11 cellular contexts compared by ENCODE assay signal in genomic region chr6:20266851-20267608, GRCh38. TPM values are rescaled to one million over a fixed set of nuclear protein-coding genes. Genes with fewer than 3 reads are reported as not detected.
DNase-seq lines count a peak whose midpoint lies in the region; ATAC-seq and TF ChIP-seq lines count a peak whose summit lies in the region.
"Had no signal": no experiment of that assay in that cellular context is flagged by ENCODE, and none has a peak within 500 bp of the region (broad histone marks: within the 10 kb centered on the region; RNA-seq: fewer than 3 reads in every experiment).

No MANE protein-coding gene starts in this region.

- DNase-seq in stimulated activated CD4-positive, alpha-beta T cell treated with anti-CD3 and anti-CD28 coated beads, Interleukin-15, amount 100 ng/mL, for 24 hours = peak; percentile 36
- no peak for DNase-seq in stimulated activated CD4-positive, alpha-beta T cell treated with anti-CD3 and anti-CD28 coated beads, Interleukin-12 subunit alpha, Interleukin-12 subunit beta, amount 100 ng/mL, for 4 hours
- DNase-seq in RWPE2 (ENCODE audit: low spot score) = peak; percentile 68
- DNase-seq in type B pancreatic cell (ENCODE audit: extremely low spot score, unreplicated experiment) = no peak
- DNase-seq in SHP77 (lab: John Stamatoyannopoulos, UW) = no peak
- DNase-seq in NCI-H524 treated with DMSO at 0.1 percent for 48 hours (lab: John Stamatoyannopoulos, UW) = no peak
- DNase-seq in Caco-2 = no peak
- DNase-seq: C1 segment of cervical spinal cord; kidney glomerular epithelial cell; stimulated activated CD4-positive, alpha-beta T cell treated with anti-CD3 and anti-CD28 coated beads, Interleukin-4, amount 100 ng/mL, for 1 hour had no signal

- no TSS peak for BruUV-seq in Caco-2 (replicated peaks; lab: Mats Ljungman, UMichigan)

- H3K36me3 ChIP-seq in RWPE2 (ENCODE audit: low read depth) (no peaks in the 10 kb centered on the region), Caco-2 (ENCODE audit: control insufficient read depth, insufficient read depth, low read length) (no peaks in the 10 kb centered on the region)

- POLR2A ChIA-PET in Caco-2 (lab: Charles Lee) = no interaction called here

- H3K27ac ChIP-seq in RWPE2 (ENCODE audit: poor library complexity, severe bottlenecking) = peak overlapping the region; percentile 53

- H3K4me3 ChIP-seq in RWPE2 (ENCODE audit: severe bottlenecking) = no peak overlapping the region
- H3K4me3 ChIP-seq in Caco-2 (ENCODE audit: low read depth, low read length) = no peak overlapping the region

- peaks cover 13% of the 10 kb centered on the region for H3K4me1 ChIP-seq in RWPE2 (ENCODE audit: insufficient read depth, poor library complexity, severe bottlenecking)
- 0 out of 2 replicates have a peak, but pooled peaks cover 4% of the 10 kb centered on the region for H3K4me1 ChIP-seq in Caco-2

- peak; percentile 48 for ATAC-seq in HG03095 (IDR thresholded peaks at IDR 0.05; ENCODE audit: unreplicated experiment)
- peak; percentile 95 for ATAC-seq in RWPE2 (ENCODE audit: low read depth)

- H3K27me3 Mint-ChIP-seq in type B pancreatic cell (peaks cover 3% of the 10 kb centered on the region), Caco-2 (ENCODE audit: insufficient read depth, unreplicated experiment) (no peaks in the 10 kb centered on the region)

- H3K4me1 Mint-ChIP-seq in type B pancreatic cell (ENCODE audit: unreplicated experiment) = peaks cover 7% of the 10 kb centered on the region
- H3K4me1 Mint-ChIP-seq in Caco-2 (ENCODE audit: low read depth, unreplicated experiment) = peaks cover 8% of the 10 kb centered on the region

- H3K4me3 Mint-ChIP-seq in type B pancreatic cell = peak overlapping the region; percentile 72
- H3K4me3 Mint-ChIP-seq in Caco-2 (ENCODE audit: unreplicated experiment) = no peak overlapping the region

- H3K9me3 Mint-ChIP-seq in type B pancreatic cell (peaks cover 4% of the 10 kb centered on the region), Caco-2 (ENCODE audit: unreplicated experiment) (no peaks in the 10 kb centered on the region)

- no peak for TF ChIP-seq CTCF in RWPE2 (IDR thresholded peaks at IDR 0.05; ENCODE audit: poor library complexity, severe bottlenecking)
- TF ChIP-seq CTCF in type B pancreatic cell (conservative IDR thresholded peaks at IDR 0.05) = no peak
- TF ChIP-seq CTCF in Caco-2 (IDR thresholded peaks at IDR 0.05; ENCODE audit: insufficient read depth in 1 of 2, low read depth in 1 of 2, low read length in 1 of 2, severe bottlenecking in 1 of 2, unreplicated experiment in 1 of 2) = no peak

- peak overlapping the region; percentile 90 for H3K27ac Mint-ChIP-seq in type B pancreatic cell
- no peak overlapping the region for H3K27ac Mint-ChIP-seq in Caco-2 (ENCODE audit: unreplicated experiment)

- no peaks in the 10 kb centered on the region for H3K27me3 ChIP-seq in RWPE2 (ENCODE audit: insufficient read depth, poor library complexity, severe bottlenecking)
- H3K27me3 ChIP-seq in Caco-2 (replicated peaks; ENCODE audit: control insufficient read depth, insufficient read depth, low read length) = no peaks in the 10 kb centered on the region

- H3K9me3 ChIP-seq in RWPE2 (ENCODE audit: severe bottlenecking) (peaks cover 3% of the 10 kb centered on the region), Caco-2 (no peaks in the 10 kb centered on the region; the same call in 1 of the 2 replicates)

- intact Hi-C loops in Caco-2 (cut with micrococcal nuclease; ENCODE audit: unreplicated experiment) = no loop called here

- H3K36me3 Mint-ChIP-seq in type B pancreatic cell (no peaks in the 10 kb centered on the region), Caco-2 (ENCODE audit: insufficient read depth, unreplicated experiment) (no peaks in the 10 kb centered on the region)

- CTCF ChIA-PET in Caco-2 (lab: Charles Lee) = no interaction called here

RNA-seq across cellular contexts. Expression of gene MBOAT1, which starts 54.8 kb away (rescaled TPM):
- total RNA-seq in type B pancreatic cell (ENCODE audit: low replicate concordance) (83.3 and 116 TPM in 2 replicates), Caco-2 (2022) (6.8 and 7.3 TPM in 2 replicates)

Comparison
In these comparisons a context has a peak if more than half of its experiments do, and no peak if none do; other contexts are left out.
1. DNase-seq: peak in stimulated activated CD4-positive, alpha-beta T cell treated with anti-CD3 and anti-CD28 coated beads, Interleukin-15, amount 100 ng/mL, for 24 hours (single experiment) and RWPE2 (single experiment); none in stimulated activated CD4-positive, alpha-beta T cell treated with anti-CD3 and anti-CD28 coated beads, Interleukin-12 subunit alpha, Interleukin-12 subunit beta, amount 100 ng/mL, for 4 hours (single experiment), type B pancreatic cell (single experiment), SHP77 (0 of 2), NCI-H524 treated with DMSO at 0.1 percent for 48 hours (single experiment) and Caco-2 (0 of 2).
2. RNA of gene MBOAT1, which starts 54.8 kb away (total RNA-seq): 83.3 to 116 TPM in type B pancreatic cell; 6.8 to 7.3 TPM in Caco-2; every median in the first group is over 10 times any median in the second.